Comparison of ENCODE assay signal across 17 cellular contexts in genomic region chr11:66226111-66226510, GRCh38. TPM values are rescaled to one million over a fixed set of nuclear protein-coding genes. Genes with fewer than 3 reads are reported as not detected.
DNase-seq lines count a peak whose midpoint lies in the region; ATAC-seq and TF ChIP-seq lines count a peak whose summit lies in the region.
"Had no signal": no experiment of that assay in that cellular context is flagged by ENCODE, and none has a peak within 500 bp of the region (broad histone marks: within the 10 kb centered on the region; RNA-seq: fewer than 3 reads in every experiment).

No MANE protein-coding gene starts in this region.

- H3K36me3 Mint-ChIP-seq in activated CD4-positive, alpha-beta T cell treated with anti-CD3 and anti-CD28 coated beads for 36 hours (ENCODE audit: low read depth): peaks cover 23% of the 10 kb centered on the region
- H3K36me3 Mint-ChIP-seq in activated CD4-positive, alpha-beta T cell treated with anti-CD3 and anti-CD28 coated beads, Interleukin-2, amount 10 ng/mL, durations not matched to agents 24 days and 14 days (ENCODE audit: low read depth): peaks cover 33% of the 10 kb centered on the region
- peaks cover 17% of the 10 kb centered on the region for H3K36me3 Mint-ChIP-seq in chondrocyte (ENCODE audit: low read depth)
- peaks cover 41% of the 10 kb centered on the region for H3K36me3 Mint-ChIP-seq in endothelial cell (ENCODE audit: low read depth, unreplicated experiment)

- no peak for ATAC-seq in activated CD4-positive, alpha-beta T cell treated with anti-CD3 and anti-CD28 coated beads for 36 hours
- ATAC-seq in Right ventricle myocardium superior (ENCODE audit: poor library complexity) (no peak), Right ventricle myocardium inferior (no peak), aorta (ENCODE audit: low FRiP score) (no peak), GM18502 (IDR thresholded peaks at IDR 0.05; ENCODE audit: poor library complexity, unreplicated experiment) (no peak)

- no peaks in the 10 kb centered on the region for H3K9me3 ChIP-seq in aorta (ENCODE audit: control insufficient read depth, low read length)

- POLR2A ChIA-PET in activated CD4-positive, alpha-beta T cell treated with anti-CD3 and anti-CD28 coated beads for 36 hours (lab: Charles Lee): no interaction called here

- H3K27me3 Mint-ChIP-seq in activated CD4-positive, alpha-beta T cell treated with anti-CD3 and anti-CD28 coated beads for 36 hours: no peaks in the 10 kb centered on the region
- no peaks in the 10 kb centered on the region for H3K27me3 Mint-ChIP-seq in activated CD4-positive, alpha-beta T cell treated with anti-CD3 and anti-CD28 coated beads, Interleukin-2, amount 10 ng/mL, durations not matched to agents 24 days and 14 days
- H3K27me3 Mint-ChIP-seq in chondrocyte (ENCODE audit: low read depth) (no peaks in the 10 kb centered on the region), endothelial cell (ENCODE audit: unreplicated experiment) (no peaks in the 10 kb centered on the region)
- H3K27me3 Mint-ChIP-seq: CD4-positive, alpha-beta memory T cell had no signal

- H3K27ac Mint-ChIP-seq in activated CD4-positive, alpha-beta T cell treated with anti-CD3 and anti-CD28 coated beads for 36 hours: peak overlapping the region; percentile 9
- no peak overlapping the region for H3K27ac Mint-ChIP-seq in activated CD4-positive, alpha-beta T cell treated with anti-CD3 and anti-CD28 coated beads, Interleukin-2, amount 10 ng/mL, durations not matched to agents 24 days and 14 days
- no peak overlapping the region for H3K27ac Mint-ChIP-seq in chondrocyte (ENCODE audit: unreplicated experiment)
- no peak overlapping the region for H3K27ac Mint-ChIP-seq in endothelial cell (ENCODE audit: unreplicated experiment)

- no peak for TF ChIP-seq CTCF in chondrocyte (IDR thresholded peaks at IDR 0.05)
- no peak for TF ChIP-seq CTCF in endothelial cell (IDR thresholded peaks at IDR 0.05; ENCODE audit: unreplicated experiment)

- H3K4me1 Mint-ChIP-seq in activated CD4-positive, alpha-beta T cell treated with anti-CD3 and anti-CD28 coated beads for 36 hours: peaks cover 18% of the 10 kb centered on the region
- H3K4me1 Mint-ChIP-seq in activated CD4-positive, alpha-beta T cell treated with anti-CD3 and anti-CD28 coated beads, Interleukin-2, amount 10 ng/mL, durations not matched to agents 24 days and 14 days: peaks cover 13% of the 10 kb centered on the region
- H3K4me1 Mint-ChIP-seq in chondrocyte (ENCODE audit: low read depth) (peaks cover 3% of the 10 kb centered on the region), endothelial cell (ENCODE audit: unreplicated experiment) (no peaks in the 10 kb centered on the region)

- H3K4me3 Mint-ChIP-seq in activated CD4-positive, alpha-beta T cell treated with anti-CD3 and anti-CD28 coated beads for 36 hours: no peak overlapping the region
- H3K4me3 Mint-ChIP-seq in activated CD4-positive, alpha-beta T cell treated with anti-CD3 and anti-CD28 coated beads, Interleukin-2, amount 10 ng/mL, durations not matched to agents 24 days and 14 days: no peak overlapping the region
- no peak overlapping the region for H3K4me3 Mint-ChIP-seq in chondrocyte (ENCODE audit: unreplicated experiment)
- H3K4me3 Mint-ChIP-seq in endothelial cell (ENCODE audit: unreplicated experiment): no peak overlapping the region
- H3K4me3 Mint-ChIP-seq: CD4-positive, alpha-beta memory T cell had no signal

- intact Hi-C loops in activated CD4-positive, alpha-beta T cell treated with anti-CD3 and anti-CD28 coated beads for 36 hours (cut with DNase I, micrococcal nuclease): no loop called here
- intact Hi-C loops in activated CD4-positive, alpha-beta T cell treated with anti-CD3 and anti-CD28 coated beads, Interleukin-2, amount 10 ng/mL, durations not matched to agents 24 days and 14 days (cut with micrococcal nuclease): no loop called here
- intact Hi-C loops in Right ventricle myocardium superior (cut with DNase I) (no loop called here), Right ventricle myocardium inferior (cut with DNase I) (no loop called here), aorta (cut with DNase I) (no loop called here)

- no peak overlapping the region for H3K27ac ChIP-seq in aorta (ENCODE audit: low read depth in 1 of 2, low read length in 2 of 2)

- H3K9me3 Mint-ChIP-seq in activated CD4-positive, alpha-beta T cell treated with anti-CD3 and anti-CD28 coated beads for 36 hours (ENCODE audit: low read depth): no peaks in the 10 kb centered on the region
- no peaks in the 10 kb centered on the region for H3K9me3 Mint-ChIP-seq in activated CD4-positive, alpha-beta T cell treated with anti-CD3 and anti-CD28 coated beads, Interleukin-2, amount 10 ng/mL, durations not matched to agents 24 days and 14 days
- H3K9me3 Mint-ChIP-seq in chondrocyte (ENCODE audit: low read depth): no peaks in the 10 kb centered on the region
- H3K9me3 Mint-ChIP-seq in endothelial cell (ENCODE audit: unreplicated experiment): no peaks in the 10 kb centered on the region

- H3K4me1 ChIP-seq in aorta (ENCODE audit: control insufficient read depth in 1 of 2, insufficient read depth in 2 of 2, low read length in 2 of 2): no peaks in the 10 kb centered on the region

- H3K27me3 ChIP-seq in aorta (ENCODE audit: control insufficient read depth in 1 of 2, insufficient read depth in 2 of 2, low read length in 1 of 2): no peaks in the 10 kb centered on the region

- no peak for DNase-seq in activated CD4-positive, alpha-beta T cell treated with anti-CD3 and anti-CD28 coated beads for 36 hours
- no peak for DNase-seq in activated CD4-positive, alpha-beta T cell treated with anti-CD3 and anti-CD28 coated beads, Interleukin-2, amount 10 ng/mL, durations not matched to agents 24 days and 14 days
- peak; percentile 4 for DNase-seq in Right ventricle myocardium superior
- DNase-seq in Right ventricle myocardium inferior (ENCODE audit: missing footprints): no peak
- DNase-seq in chondrocyte (ENCODE audit: low spot score): peak; percentile 9
- DNase-seq in aorta: peak; percentile 3 to 26
- DNase-seq in endothelial cell (ENCODE audit: low spot score): no peak
- DNase-seq: 8988T; Calu3; CD4-positive, alpha-beta memory T cell; DMS79; HCEC 1CT; NCI-H187 treated with DMSO at 0.1 percent for 48 hours; NCI-H2171 treated with DMSO at 0.1 percent for 48 hours; NCI-H446 treated with DMSO at 0.1 percent for 48 hours; RPMI8226 had no signal

- no peak overlapping the region for H3K4me3 ChIP-seq in aorta (ENCODE audit: low read length in 2 of 2)

- peaks cover 0 to 8% of the 10 kb centered on the region in 2 donors for H3K36me3 ChIP-seq in aorta (ENCODE audit: control insufficient read depth in 1 of 2, insufficient read depth in 2 of 2, low read length in 1 of 2)

- CTCF ChIA-PET in activated CD4-positive, alpha-beta T cell treated with anti-CD3 and anti-CD28 coated beads for 36 hours (lab: Charles Lee): interaction anchor here (1.5 kb wide), 1 partner anchor 56 kb away, joined by 9 read pairs; no protein-coding TSS in a partner anchor

RNA-seq across cellular contexts. Expression of gene KLC2, which starts 31.4 kb away (rescaled TPM):
- 10 to 100 TPM; 28.2 to 29.4 TPM for total RNA-seq in activated CD4-positive, alpha-beta T cell treated with anti-CD3 and anti-CD28 coated beads for 36 hours
- 56.6 and 57.0 TPM in 2 replicates for total RNA-seq in activated CD4-positive, alpha-beta T cell treated with anti-CD3 and anti-CD28 coated beads, Interleukin-2, amount 10 ng/mL, durations not matched to agents 24 days and 14 days
- total RNA-seq in Right ventricle myocardium superior (30.7 TPM), Right ventricle myocardium inferior (35.3 TPM), chondrocyte (44.3 to 50.8 TPM (median 47.8 TPM) in 3 replicates), aorta (10 to 100 TPM; 32.4 to 34.3 TPM), endothelial cell (ENCODE audit: unreplicated experiment) (35.1 TPM)
- 10 to 100 TPM; 14.8 to 27.0 TPM for polyA plus RNA-seq in aorta

RNA-seq across cellular contexts. Expression of gene RAB1B, which starts 42.3 kb away (rescaled TPM):
- 100 to 1,000 TPM; 114 to 147 TPM for total RNA-seq in activated CD4-positive, alpha-beta T cell treated with anti-CD3 and anti-CD28 coated beads for 36 hours
- total RNA-seq in activated CD4-positive, alpha-beta T cell treated with anti-CD3 and anti-CD28 coated beads, Interleukin-2, amount 10 ng/mL, durations not matched to agents 24 days and 14 days: 117 and 123 TPM in 2 replicates
- total RNA-seq in Right ventricle myocardium superior: 114 TPM
- total RNA-seq in Right ventricle myocardium inferior: 125 TPM
- total RNA-seq in chondrocyte: 124 to 125 TPM (median 124 TPM) in 3 replicates
- 100 to 1,000 TPM; 102 to 111 TPM for total RNA-seq in aorta
- polyA plus RNA-seq in aorta: 100 to 1,000 TPM; 125 to 130 TPM
- 189 TPM for total RNA-seq in endothelial cell (ENCODE audit: unreplicated experiment)

RNA-seq across cellular contexts. Expression of gene CNIH2, which starts 51.9 kb away (rescaled TPM):
- 1 to 10 TPM; 1.3 to 1.6 TPM for total RNA-seq in activated CD4-positive, alpha-beta T cell treated with anti-CD3 and anti-CD28 coated beads for 36 hours
- total RNA-seq in activated CD4-positive, alpha-beta T cell treated with anti-CD3 and anti-CD28 coated beads, Interleukin-2, amount 10 ng/mL, durations not matched to agents 24 days and 14 days: 1.0 and 2.7 TPM in 2 replicates
- total RNA-seq in Right ventricle myocardium superior: not detected
- total RNA-seq in Right ventricle myocardium inferior: not detected
- 2.5 to 2.8 TPM (median 2.8 TPM) in 3 replicates for total RNA-seq in chondrocyte
- 1 to 10 TPM in 1 of 2 donors, under 1 TPM in 1; 0.75 to 1.1 TPM for total RNA-seq in aorta
- under 1 TPM in 1 of 2 donors, not detected in 1; 0.18 TPM for polyA plus RNA-seq in aorta
- 1.9 TPM for total RNA-seq in endothelial cell (ENCODE audit: unreplicated experiment)
- polyA plus RNA-seq: CD4-positive, alpha-beta memory T cell had no signal

Comparison
In these comparisons a context has a peak if more than half of its experiments do, and no peak if none do; other contexts are left out.
1. DNase-seq: peak in Right ventricle myocardium superior (single experiment), chondrocyte (single experiment) and aorta (2 of 2); none in activated CD4-positive, alpha-beta T cell treated with anti-CD3 and anti-CD28 coated beads for 36 hours (single experiment), activated CD4-positive, alpha-beta T cell treated with anti-CD3 and anti-CD28 coated beads, Interleukin-2, amount 10 ng/mL, durations not matched to agents 24 days and 14 days (single experiment), Right ventricle myocardium inferior (single experiment) and endothelial cell (single experiment).